Comparison of ENCODE assay signal across 1 cellular context in the genomic region with DNA sequence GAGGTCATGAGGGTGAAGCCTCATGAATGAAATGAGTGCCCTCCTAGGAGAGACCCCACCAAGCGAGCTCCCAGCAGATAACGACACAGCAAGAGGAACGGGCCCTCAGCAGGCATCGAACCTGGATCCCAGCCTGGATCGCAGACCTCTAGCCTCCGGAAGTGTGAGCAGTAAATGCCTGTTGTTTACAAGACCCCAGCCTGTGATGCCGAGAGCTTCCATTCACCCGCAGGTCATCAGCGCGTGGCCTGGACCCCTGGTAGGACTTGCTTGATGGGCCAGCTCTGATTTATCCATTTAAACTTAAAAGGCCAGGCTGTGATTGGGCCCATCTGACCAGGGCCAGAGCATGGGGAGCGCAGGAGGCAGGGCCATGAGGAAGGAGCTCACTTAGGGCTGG.
TF ChIP-seq lines count a peak whose summit lies in the region.

No MANE protein-coding gene starts in this region.

TF ChIP-seq in H1, 55 proteins besides CTCF, POLR2A, EP300 and RAD21 (continued from another document):
- TF ChIP-seq NRF1 (IDR thresholded peaks at IDR 0.05; ENCODE audit: low read depth, low read length) = no peak
- TF ChIP-seq, protein P1, sequence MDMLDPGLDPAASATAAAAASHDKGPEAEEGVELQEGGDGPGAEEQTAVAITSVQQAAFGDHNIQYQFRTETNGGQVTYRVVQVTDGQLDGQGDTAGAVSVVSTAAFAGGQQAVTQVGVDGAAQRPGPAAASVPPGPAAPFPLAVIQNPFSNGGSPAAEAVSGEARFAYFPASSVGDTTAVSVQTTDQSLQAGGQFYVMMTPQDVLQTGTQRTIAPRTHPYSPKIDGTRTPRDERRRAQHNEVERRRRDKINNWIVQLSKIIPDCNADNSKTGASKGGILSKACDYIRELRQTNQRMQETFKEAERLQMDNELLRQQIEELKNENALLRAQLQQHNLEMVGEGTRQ (IDR thresholded peaks at IDR 0.05; ENCODE audit: low read length) = no peak
- no peak for TF ChIP-seq ASH2L (IDR thresholded peaks at IDR 0.05; ENCODE audit: low read length)
- TF ChIP-seq, protein P2, sequence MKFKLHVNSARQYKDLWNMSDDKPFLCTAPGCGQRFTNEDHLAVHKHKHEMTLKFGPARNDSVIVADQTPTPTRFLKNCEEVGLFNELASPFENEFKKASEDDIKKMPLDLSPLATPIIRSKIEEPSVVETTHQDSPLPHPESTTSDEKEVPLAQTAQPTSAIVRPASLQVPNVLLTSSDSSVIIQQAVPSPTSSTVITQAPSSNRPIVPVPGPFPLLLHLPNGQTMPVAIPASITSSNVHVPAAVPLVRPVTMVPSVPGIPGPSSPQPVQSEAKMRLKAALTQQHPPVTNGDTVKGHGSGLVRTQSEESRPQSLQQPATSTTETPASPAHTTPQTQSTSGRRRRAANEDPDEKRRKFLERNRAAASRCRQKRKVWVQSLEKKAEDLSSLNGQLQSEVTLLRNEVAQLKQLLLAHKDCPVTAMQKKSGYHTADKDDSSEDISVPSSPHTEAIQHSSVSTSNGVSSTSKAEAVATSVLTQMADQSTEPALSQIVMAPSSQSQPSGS (IDR thresholded peaks at IDR 0.05; ENCODE audit: low read length) = no peak
TF ChIP-seq in H1: peak in this region for 0.
